ENCODE assay signal across 8 cellular contexts in the genomic region with DNA sequence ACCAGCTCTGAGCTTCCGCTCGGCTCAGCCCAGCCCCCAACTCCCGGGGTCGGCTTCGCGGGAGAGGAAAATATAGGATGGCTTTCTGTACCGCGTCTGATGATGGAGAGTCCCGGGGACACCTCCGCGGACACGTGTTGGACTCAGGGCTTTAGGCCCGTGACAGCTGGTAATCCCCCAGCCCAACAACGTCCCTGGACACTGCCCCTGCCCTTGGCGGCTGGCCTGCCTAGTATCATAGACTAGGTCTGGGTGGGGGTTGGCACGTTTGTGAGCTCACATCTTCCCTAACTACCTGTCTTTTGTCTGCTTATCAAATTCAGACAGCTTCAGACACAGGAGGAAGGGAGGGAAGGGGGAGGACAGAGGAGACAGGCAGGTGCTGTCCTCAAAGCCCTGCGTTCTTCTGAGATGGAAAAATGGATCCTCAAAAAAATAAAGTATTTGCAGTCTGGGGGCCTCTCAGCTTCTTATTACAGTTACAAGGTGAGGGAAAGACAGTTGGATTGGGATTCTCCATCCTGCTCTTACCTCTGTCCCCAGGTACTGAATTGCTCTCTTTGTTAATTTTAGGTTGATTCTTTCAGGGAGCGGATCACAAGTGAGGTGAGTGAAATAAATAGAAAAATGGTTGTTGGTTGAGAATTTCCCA. TPM values are rescaled to one million over a fixed set of nuclear protein-coding genes. Genes with fewer than 3 reads are reported as not detected.
DNase-seq lines count a peak whose midpoint lies in the region; ATAC-seq and TF ChIP-seq lines count a peak whose summit lies in the region.

No MANE protein-coding gene starts in this region.

- H3K4me1 Mint-ChIP-seq in activated naive CD8-positive, alpha-beta T cell (ENCODE audit: low read depth): peaks cover 24% of the 10 kb centered on the region

- POLR2A ChIA-PET in BJ (lab: Charles Lee): interaction anchor here (0.6 kb wide), 1 partner anchor 92 kb away, joined by 11 read pairs; no protein-coding TSS in a partner anchor

- no peak for TF ChIP-seq EP300 in stomach (IDR thresholded peaks at IDR 0.05)

- H3K9me3 Mint-ChIP-seq in activated naive CD8-positive, alpha-beta T cell (ENCODE audit: low read depth): no peaks in the 10 kb centered on the region

- CTCF ChIA-PET in BJ (lab: Yijun Ruan, JAX): interaction anchor here (1.1 to 5.5 kb wide), 4 partner anchors 11 to 164 kb away, joined by 3 to 34 read pairs (median 5); a partner anchor contains a TSS

- intact Hi-C loops in stomach (cut with DNase I; ENCODE audit: low total_unique reads): no loop called here

- no peaks in the 10 kb centered on the region for H3K27me3 Mint-ChIP-seq in activated naive CD8-positive, alpha-beta T cell

- no peak for TF ChIP-seq POLR2A in stomach (IDR thresholded peaks at IDR 0.05)

- H3K9ac ChIP-seq in iPS-20b (ENCODE audit: low read depth, low read length): peak overlapping the region; percentile 98

- H3K36me3 Mint-ChIP-seq in activated naive CD8-positive, alpha-beta T cell: peaks cover 3% of the 10 kb centered on the region

- no peak for TF ChIP-seq CTCF in BJ (IDR thresholded peaks at IDR 0.05; ENCODE audit: insufficient read depth, low read depth, low read length)
- no peak for TF ChIP-seq CTCF in stomach (IDR thresholded peaks at IDR 0.05)

- ATAC-seq in HG02623 (IDR thresholded peaks at IDR 0.05; ENCODE audit: unreplicated experiment): peak; percentile 8
- ATAC-seq in GM18520 (IDR thresholded peaks at IDR 0.05; ENCODE audit: unreplicated experiment): no peak

- H3K36me3 ChIP-seq in BJ (ENCODE audit: control insufficient read depth, insufficient read depth, low read length): peaks cover 7% of the 10 kb centered on the region
- peaks cover 42% of the 10 kb centered on the region for H3K36me3 ChIP-seq in iPS-20b (ENCODE audit: insufficient read depth, low read depth, low read length)
- H3K36me3 ChIP-seq in stomach: peaks cover 29 to 43% (median 41%) of the 10 kb centered on the region in 4 donors

- 5 to 8% (median 7%) methylated on average over 18 of the region's 18 CpGs for WGBS in stomach, 5 donors

- peak overlapping the region; percentile 98 for H3K27ac Mint-ChIP-seq in activated naive CD8-positive, alpha-beta T cell

- peaks cover 4% of the 10 kb centered on the region; the same call in 1 of the 2 replicates for H3K4me1 ChIP-seq in iPS-20b (ENCODE audit: insufficient read depth, low read length)
- H3K4me1 ChIP-seq in stomach: peaks cover 19 to 36% (median 33%) of the 10 kb centered on the region in 4 donors

- no peak for DNase-seq in BJ (ENCODE audit: low read depth)
- no peak for DNase-seq in stomach
- DNase-seq in SKM-1 treated with dmso at 0.1 percent for 144 hours (lab: John Stamatoyannopoulos, UW; ENCODE audit: unreplicated experiment): no peak
- no peak for DNase-seq in stimulated activated CD4-positive, alpha-beta T cell treated with anti-CD3 and anti-CD28 coated beads, Interleukin-15, amount 100 ng/mL, for 24 hours

- H3K4me3 ChIP-seq in BJ (ENCODE audit: low read depth, low read length) (peak overlapping the region; percentile 74), iPS-20b (ENCODE audit: low read length) (peak overlapping the region; percentile 99), stomach (peak overlapping the region; percentile 94 to 99 (median 96))

- H3K27ac ChIP-seq in iPS-20b (ENCODE audit: low read length): peak overlapping the region; percentile 84
- peak overlapping the region; percentile 55 to 93 (median 89) for H3K27ac ChIP-seq in stomach

- H3K9me3 ChIP-seq in iPS-20b (ENCODE audit: insufficient read depth, low read depth, low read length) (no peaks in the 10 kb centered on the region), stomach (no peaks in the 10 kb centered on the region)

- peak overlapping the region; percentile 87 for H3K4me3 Mint-ChIP-seq in activated naive CD8-positive, alpha-beta T cell

- H3K27me3 ChIP-seq in BJ (ENCODE audit: control insufficient read depth, insufficient read depth, low read length) (no peaks in the 10 kb centered on the region), iPS-20b (ENCODE audit: insufficient read depth, low read length) (no peaks in the 10 kb centered on the region; the same call in 1 of the 2 replicates), stomach (no peaks in the 10 kb centered on the region)

RNA-seq across cellular contexts. Expression of a gene that starts 0.7 kb away (rescaled TPM):
- polyA plus RNA-seq in BJ (2011; rRNA removed) (65.7 and 101 TPM in 2 replicates), stomach (10 to 100 TPM; 27.1 to 75.8 (median 61.5) TPM)
- polyA minus RNA-seq in BJ (2011; rRNA and poly(A)+ RNA removed): 27.3 and 27.6 TPM in 2 replicates
- total RNA-seq in stomach: 10 to 100 TPM; 26.4 to 74.4 (median 70.0) TPM

RNA-seq across cellular contexts. Expression of a gene that starts 9.8 kb away (rescaled TPM):
- polyA plus RNA-seq in BJ (2011; rRNA removed) (118 and 126 TPM in 2 replicates), stomach (10 to 100 TPM; 40.3 to 86.1 (median 65.2) TPM)
- polyA minus RNA-seq in BJ (2011; rRNA and poly(A)+ RNA removed): 31.6 and 44.4 TPM in 2 replicates
- total RNA-seq in stomach: 100 to 1,000 TPM in 3 of 5 donors, 10 to 100 TPM in 2; 53.1 to 192 (median 124) TPM

RNA-seq across cellular contexts. Expression of a gene that starts 10.5 kb away (rescaled TPM):
- 0.37 and 0.43 TPM in 2 replicates for polyA plus RNA-seq in BJ (2011; rRNA removed)
- polyA minus RNA-seq in BJ (2011; rRNA and poly(A)+ RNA removed): 0.57 and 1.1 TPM in 2 replicates
- 1 to 10 TPM in 1 of 5 donors, under 1 TPM in 2, not detected in 2; 0.87 to 3.0 (median 0.92) TPM for total RNA-seq in stomach
- under 1 TPM in 2 of 3 donors, not detected in 1; 0.50 to 0.55 TPM for polyA plus RNA-seq in stomach

RNA-seq across cellular contexts. Expression of a gene that starts 17.1 kb away (rescaled TPM):
- polyA plus RNA-seq in BJ (2011; rRNA removed) (0.10 and 0.22 TPM in 2 replicates), stomach (10 to 100 TPM in 1 of 3 donors, 1 to 10 TPM in 2; 6.2 to 46.9 (median 9.3) TPM)
- 0.15 TPM in 1 of 2 replicates, not detected in the other for polyA minus RNA-seq in BJ (2011; rRNA and poly(A)+ RNA removed)
- 10 to 100 TPM; 20.9 to 67.9 (median 42.0) TPM for total RNA-seq in stomach

RNA-seq across cellular contexts. Expression of a gene that starts 35.2 kb away (rescaled TPM):
- polyA plus RNA-seq in BJ (2011; rRNA removed) (0.29 and 0.45 TPM in 2 replicates), stomach (1 to 10 TPM; 1.3 to 2.4 (median 1.3) TPM)
- not detected in 2 replicates for polyA minus RNA-seq in BJ (2011; rRNA and poly(A)+ RNA removed)
- 1 to 10 TPM in 2 of 5 donors, under 1 TPM in 1, not detected in 2; 0.29 to 2.2 (median 1.3) TPM for total RNA-seq in stomach
